ENCODE assay signal across 1 cellular context in the genomic region with DNA sequence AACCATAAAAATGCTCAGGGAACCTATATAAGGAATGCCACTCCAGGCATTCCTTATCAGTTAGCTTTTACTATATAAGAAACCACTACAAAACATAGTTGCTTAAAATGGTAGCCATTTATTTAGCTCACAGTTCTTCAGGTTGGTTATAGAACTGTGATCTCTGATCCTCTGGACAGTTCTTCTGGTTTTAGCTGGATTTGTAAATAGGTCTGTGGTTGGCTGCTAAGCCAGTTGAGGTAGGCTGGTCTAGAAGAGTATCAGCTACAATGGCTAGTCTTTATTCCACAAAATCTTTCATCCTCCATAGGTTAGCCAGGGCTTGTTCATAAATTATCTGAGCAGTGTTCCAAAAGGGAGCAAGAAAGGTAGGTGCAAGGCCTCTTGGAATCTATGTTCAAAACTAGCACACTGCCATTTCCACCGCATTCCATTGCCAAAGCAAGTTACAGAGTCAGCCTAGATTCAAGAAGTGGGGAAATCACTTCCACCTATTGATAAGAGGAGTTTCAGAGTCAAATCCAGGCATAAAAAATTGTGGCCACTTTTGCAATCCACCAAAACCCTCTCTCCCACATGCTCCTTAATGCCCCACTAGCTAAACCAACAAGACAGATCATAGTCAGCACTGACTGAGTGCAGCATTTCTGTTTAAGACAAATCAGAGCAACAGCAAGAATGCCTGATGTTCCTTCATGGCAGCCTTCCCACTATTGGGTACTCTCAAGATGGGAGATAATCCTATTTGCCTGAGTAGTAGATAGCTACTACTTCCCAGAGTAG.
TF ChIP-seq lines count a peak whose summit lies in the region.

No MANE protein-coding gene starts in this region.

TF ChIP-seq in H1, 55 proteins besides CTCF, POLR2A, EP300 and RAD21:
- no peak for TF ChIP-seq MAFK (IDR thresholded peaks at IDR 0.05; ENCODE audit: low read depth, low read length)
TF ChIP-seq in H1: peak in this region for 0.
